23 cellular contexts compared by ENCODE assay signal in the genomic region with DNA sequence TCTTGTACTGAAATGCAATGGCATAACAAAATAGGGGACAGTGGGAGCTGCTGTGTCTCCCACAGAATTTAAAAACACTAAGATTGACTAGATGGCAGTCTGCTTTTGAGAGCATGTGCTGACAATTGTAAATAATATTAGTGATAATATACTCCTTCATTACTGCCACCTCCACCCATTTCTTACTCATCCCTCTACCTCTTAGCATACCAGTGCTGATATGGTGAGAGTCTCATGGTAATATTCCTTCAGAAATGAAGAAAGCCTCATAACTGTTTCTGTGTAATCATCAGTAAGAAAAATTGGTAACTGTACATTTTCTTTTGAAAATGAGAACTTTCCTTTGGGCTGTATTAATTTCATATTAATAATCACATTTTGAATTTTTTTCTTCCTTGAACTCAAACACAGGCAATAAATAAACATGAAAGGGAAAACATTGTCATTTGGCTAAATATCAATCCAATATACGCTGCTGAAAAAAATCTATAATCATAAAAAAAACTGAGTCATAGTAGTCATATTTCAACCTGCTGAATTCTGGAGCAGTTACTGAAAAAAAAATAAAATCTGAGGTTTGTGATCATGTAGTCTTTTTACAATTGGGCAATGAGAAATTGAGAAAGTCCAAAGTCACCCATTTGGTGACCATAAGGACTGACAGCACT. TPM values are rescaled to one million over a fixed set of nuclear protein-coding genes. Genes with fewer than 3 reads are reported as not detected.
"Had no signal": no experiment of that assay in that cellular context is flagged by ENCODE, and none has a peak within 500 bp of the region (broad histone marks: within the 10 kb centered on the region; RNA-seq: fewer than 3 reads in every experiment).

No MANE protein-coding gene starts in this region.

- H3K4me3 ChIP-seq: K562, SJCRH30 had no signal

- H3K4me1 ChIP-seq: SJCRH30 had no signal

- H3K9ac ChIP-seq: KMS-11 had no signal

- H3K9me3 ChIP-seq: SJCRH30 had no signal

- H3K36me3 ChIP-seq: SJCRH30 had no signal

- ATAC-seq: K562, Panc1, Right ventricle myocardium inferior had no signal

- FAIRE-seq: HTR-8/SVneo, K562 had no signal

- H3K27ac ChIP-seq: HL-60, KMS-11, RWPE1, SJCRH30 had no signal

- H3K4me2 ChIP-seq: KMS-11 had no signal

- H3K27me3 ChIP-seq: SJCRH30 had no signal

- DNase-seq: Kasumi-1, MM.1S, NCI-H1092 treated with DMSO at 0.1 percent for 48 hours, NCI-H1436, NCI-H187, NCI-H2029, NCI-H2081 treated with DMSO at 0.1 percent for 48 hours, NCI-H2171, NCI-H226, NCI-H446, NCI-H510A, NCI-H524 treated with DMSO at 0.1 percent for 48 hours, NCI-H774, SHP77 treated with DMSO at 0.1 percent for 48 hours, SJCRH30 had no signal

RNA-seq across cellular contexts. Expression of a gene that starts 34.6 kb away (rescaled TPM):
- total RNA-seq: K562 had no signal
- polyA plus RNA-seq: IgD-negative memory B cell, K562 had no signal
